ENCODE assay signal across 8 cellular contexts in genomic region chr1:21782868-21783678, GRCh38. TPM values are rescaled to one million over a fixed set of nuclear protein-coding genes. Genes with fewer than 3 reads are reported as not detected.
DNase-seq lines count a peak whose midpoint lies in the region; ATAC-seq and TF ChIP-seq lines count a peak whose summit lies in the region.

Gene USP48, minus strand, starts transcription at chr1:21783149. Its CDS starts 192 bp downstream, at chr1:21782957.

- intact Hi-C loops in left ventricle myocardium inferior (cut with micrococcal nuclease) (no loop called here), upper lobe of right lung (cut with DNase I) (no loop called here)

- H3K36me3 ChIP-seq in left ventricle myocardium inferior: no peaks in the 10 kb centered on the region
- no peaks in the 10 kb centered on the region for H3K36me3 ChIP-seq in upper lobe of right lung

- peak within 1 kb of the TSS; percentile 97 for H3K27ac ChIP-seq in left ventricle myocardium inferior (replicated peaks)
- peak within 1 kb of the TSS; percentile 100 for H3K27ac ChIP-seq in upper lobe of right lung

- H3K27ac Mint-ChIP-seq in T-helper 17 cell: peak within 1 kb of the TSS; percentile 99
- H3K27ac Mint-ChIP-seq in progenitor cell of endocrine pancreas: peak within 1 kb of the TSS; percentile 100

- peak within 1 kb of the TSS; percentile 85 for H3K4me3 ChIP-seq in left ventricle myocardium inferior
- peak within 1 kb of the TSS; percentile 99 for H3K4me3 ChIP-seq in upper lobe of right lung

- peaks cover 31% of the 10 kb centered on the region for H3K4me1 Mint-ChIP-seq in T-helper 17 cell
- H3K4me1 Mint-ChIP-seq in progenitor cell of endocrine pancreas (ENCODE audit: low read depth): peaks cover 17% of the 10 kb centered on the region

- H3K9me3 ChIP-seq in T-helper 17 cell (ENCODE audit: control insufficient read depth, low read length, poor library complexity, severe bottlenecking): no peaks in the 10 kb centered on the region
- no peaks in the 10 kb centered on the region for H3K9me3 ChIP-seq in left ventricle myocardium inferior (replicated peaks)
- H3K9me3 ChIP-seq in upper lobe of right lung: no peaks in the 10 kb centered on the region

- DNase-seq in NCI-H187 (lab: John Stamatoyannopoulos, UW) (peak; percentile 88 to 94), T-helper 17 cell (peak; percentile 95 to 97 (median 96)), amygdala (lab: John Stamatoyannopoulos, UW) (peak; percentile 54 to 98 (median 93)), left ventricle myocardium inferior (peak; percentile 96), progenitor cell of endocrine pancreas (ENCODE audit: low spot score, unreplicated experiment) (peak; percentile 96), upper lobe of right lung (peak; percentile 99)

- H3K27me3 ChIP-seq in left ventricle myocardium inferior (ENCODE audit: low read depth): no peaks in the 10 kb centered on the region
- H3K27me3 ChIP-seq in upper lobe of right lung: no peaks in the 10 kb centered on the region

- H3K36me3 Mint-ChIP-seq in T-helper 17 cell (ENCODE audit: low read depth) (peaks cover 9% of the 10 kb centered on the region), progenitor cell of endocrine pancreas (ENCODE audit: insufficient read depth) (peaks cover 1% of the 10 kb centered on the region)

- peaks cover 39% of the 10 kb centered on the region for H3K4me1 ChIP-seq in left ventricle myocardium inferior
- H3K4me1 ChIP-seq in upper lobe of right lung: peaks cover 24% of the 10 kb centered on the region

- TF ChIP-seq CTCF in left ventricle myocardium inferior (IDR thresholded peaks at IDR 0.05; ENCODE audit: borderline replicate concordance): no peak
- no peak for TF ChIP-seq CTCF in progenitor cell of endocrine pancreas (IDR thresholded peaks at IDR 0.05; ENCODE audit: unreplicated experiment)
- TF ChIP-seq CTCF in upper lobe of right lung (IDR thresholded peaks at IDR 0.05): no peak

- peak within 1 kb of the TSS; percentile 96 for H3K4me3 Mint-ChIP-seq in T-helper 17 cell
- H3K4me3 Mint-ChIP-seq in progenitor cell of endocrine pancreas (ENCODE audit: low read depth): peak within 1 kb of the TSS; percentile 89

- H3K9me3 Mint-ChIP-seq in progenitor cell of endocrine pancreas (ENCODE audit: low read depth): no peaks in the 10 kb centered on the region

- peaks cover 6% of the 10 kb centered on the region for H3K27me3 Mint-ChIP-seq in T-helper 17 cell
- peaks cover 3% of the 10 kb centered on the region for H3K27me3 Mint-ChIP-seq in progenitor cell of endocrine pancreas

- ATAC-seq in GM18498 (IDR thresholded peaks at IDR 0.05; ENCODE audit: unreplicated experiment) (peak; percentile 75), HG02943 (IDR thresholded peaks at IDR 0.05; ENCODE audit: low read depth, unreplicated experiment) (peak; percentile 66), T-helper 17 cell (peak; percentile 88), upper lobe of right lung (peak; percentile 94)

RNA-seq across cellular contexts. Expression of gene USP48, which starts in this region (rescaled TPM):
- total RNA-seq in T-helper 17 cell: 10 to 100 TPM; 84.3 to 93.3 TPM
- total RNA-seq in left ventricle myocardium inferior: 39.1 TPM
- 77.3 and 84.9 TPM in 2 replicates for total RNA-seq in progenitor cell of endocrine pancreas
- 56.4 TPM for total RNA-seq in upper lobe of right lung

Comparison
In these comparisons a context has a peak if more than half of its experiments do, and no peak if none do; other contexts are left out.
1. Peak in every context shown above with its lines: DNase-seq, ATAC-seq, H3K4me3 ChIP-seq and H3K27ac ChIP-seq.